ENCODE assay signal across 1 cellular context in genomic region chr1:8736927-8737326, GRCh38.
TF ChIP-seq lines count a peak whose summit lies in the region.

No MANE protein-coding gene starts in this region.

TF ChIP-seq in HepG2, 621 proteins besides CTCF, POLR2A, EP300 and RAD21 (continued from another document and continues in another):
- no peak for TF ChIP-seq MATR3 (CRISPR knock-in tag; IDR thresholded peaks at IDR 0.05)
- TF ChIP-seq ZNF644 (CRISPR knock-in tag; IDR thresholded peaks at IDR 0.05; ENCODE audit: low read depth), result 0 out of 2 replicates have a peak, but pooled peaks have one; percentile 51
- TF ChIP-seq GATAD2A (CRISPR knock-in tag; IDR thresholded peaks at IDR 0.05), result peak; percentile 80
- 0 out of 2 replicates have a peak, but pooled peaks have one; percentile 43 for TF ChIP-seq RCOR2 (CRISPR knock-in tag; IDR thresholded peaks at IDR 0.05)
- no peak for TF ChIP-seq ZNF121 (CRISPR knock-in tag; IDR thresholded peaks at IDR 0.05)
- no peak for TF ChIP-seq MNT (IDR thresholded peaks at IDR 0.05)
- TF ChIP-seq ZNF280B (CRISPR knock-in tag; IDR thresholded peaks at IDR 0.05; ENCODE audit: borderline replicate concordance), result no peak
- TF ChIP-seq ZNF703 (CRISPR knock-in tag; IDR thresholded peaks at IDR 0.05; ENCODE audit: borderline replicate concordance), result no peak
- TF ChIP-seq, protein P1, sequence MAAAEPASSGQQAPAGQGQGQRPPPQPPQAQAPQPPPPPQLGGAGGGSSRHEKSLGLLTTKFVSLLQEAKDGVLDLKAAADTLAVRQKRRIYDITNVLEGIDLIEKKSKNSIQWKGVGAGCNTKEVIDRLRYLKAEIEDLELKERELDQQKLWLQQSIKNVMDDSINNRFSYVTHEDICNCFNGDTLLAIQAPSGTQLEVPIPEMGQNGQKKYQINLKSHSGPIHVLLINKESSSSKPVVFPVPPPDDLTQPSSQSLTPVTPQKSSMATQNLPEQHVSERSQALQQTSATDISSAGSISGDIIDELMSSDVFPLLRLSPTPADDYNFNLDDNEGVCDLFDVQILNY (CRISPR knock-in tag; conservative IDR thresholded peaks at IDR 0.05), result no peak
- no peak for TF ChIP-seq ZNF367 (CRISPR knock-in tag; IDR thresholded peaks at IDR 0.05; ENCODE audit: borderline replicate concordance)
- TF ChIP-seq, protein P2, sequence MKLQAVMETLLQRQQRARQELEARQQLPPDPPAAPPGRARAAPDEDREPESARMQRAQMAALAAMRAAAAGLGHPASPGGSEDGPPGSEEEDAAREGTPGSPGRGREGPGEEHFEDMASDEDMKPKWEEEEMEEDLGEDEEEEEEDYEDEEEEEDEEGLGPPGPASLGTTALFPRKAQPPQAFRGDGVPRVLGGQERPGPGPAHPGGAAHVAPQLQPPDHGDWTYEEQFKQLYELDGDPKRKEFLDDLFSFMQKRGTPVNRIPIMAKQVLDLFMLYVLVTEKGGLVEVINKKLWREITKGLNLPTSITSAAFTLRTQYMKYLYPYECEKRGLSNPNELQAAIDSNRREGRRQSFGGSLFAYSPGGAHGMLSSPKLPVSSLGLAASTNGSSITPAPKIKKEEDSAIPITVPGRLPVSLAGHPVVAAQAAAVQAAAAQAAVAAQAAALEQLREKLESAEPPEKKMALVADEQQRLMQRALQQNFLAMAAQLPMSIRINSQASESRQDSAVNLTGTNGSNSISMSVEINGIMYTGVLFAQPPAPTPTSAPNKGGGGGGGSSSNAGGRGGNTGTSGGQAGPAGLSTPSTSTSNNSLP (IDR thresholded peaks at IDR 0.05; ENCODE audit: low read depth, low read length), result peak; percentile 60; the same call in 1 of the 2 replicates
- no peak for TF ChIP-seq XBP1 (CRISPR knock-in tag; IDR thresholded peaks at IDR 0.05)
- 0 out of 2 replicates have a peak, but pooled peaks have one; percentile 42 for TF ChIP-seq EHMT2 (IDR thresholded peaks at IDR 0.05; ENCODE audit: borderline replicate concordance, low read depth, low read length)
- TF ChIP-seq THAP9 (CRISPR knock-in tag; IDR thresholded peaks at IDR 0.05; ENCODE audit: borderline replicate concordance), result no peak
- peak; percentile 71 for TF ChIP-seq BCL6 (CRISPR knock-in tag; IDR thresholded peaks at IDR 0.05)
- TF ChIP-seq, protein P3, sequence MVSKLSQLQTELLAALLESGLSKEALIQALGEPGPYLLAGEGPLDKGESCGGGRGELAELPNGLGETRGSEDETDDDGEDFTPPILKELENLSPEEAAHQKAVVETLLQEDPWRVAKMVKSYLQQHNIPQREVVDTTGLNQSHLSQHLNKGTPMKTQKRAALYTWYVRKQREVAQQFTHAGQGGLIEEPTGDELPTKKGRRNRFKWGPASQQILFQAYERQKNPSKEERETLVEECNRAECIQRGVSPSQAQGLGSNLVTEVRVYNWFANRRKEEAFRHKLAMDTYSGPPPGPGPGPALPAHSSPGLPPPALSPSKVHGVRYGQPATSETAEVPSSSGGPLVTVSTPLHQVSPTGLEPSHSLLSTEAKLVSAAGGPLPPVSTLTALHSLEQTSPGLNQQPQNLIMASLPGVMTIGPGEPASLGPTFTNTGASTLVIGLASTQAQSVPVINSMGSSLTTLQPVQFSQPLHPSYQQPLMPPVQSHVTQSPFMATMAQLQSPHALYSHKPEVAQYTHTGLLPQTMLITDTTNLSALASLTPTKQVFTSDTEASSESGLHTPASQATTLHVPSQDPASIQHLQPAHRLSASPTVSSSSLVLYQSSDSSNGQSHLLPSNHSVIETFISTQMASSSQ (IDR thresholded peaks at IDR 0.05; ENCODE audit: low read depth), result no peak
- TF ChIP-seq, protein P3 (CRISPR knock-in tag; IDR thresholded peaks at IDR 0.05; ENCODE audit: borderline replicate concordance), result no peak
- TF ChIP-seq SNRNP70 (IDR thresholded peaks at IDR 0.05; ENCODE audit: low read depth, low read length), result no peak
- TF ChIP-seq ZBTB10 (CRISPR knock-in tag; IDR thresholded peaks at IDR 0.05; ENCODE audit: borderline replicate concordance), result no peak
- no peak for TF ChIP-seq NFRKB (IDR thresholded peaks at IDR 0.05)
- 0 out of 4 replicates have a peak, but pooled peaks of 1 of the 2 experiments have one; percentile 60 for TF ChIP-seq KLF16 (CRISPR knock-in tag; IDR thresholded peaks at IDR 0.05)
- TF ChIP-seq ZKSCAN8 (CRISPR knock-in tag; IDR thresholded peaks at IDR 0.05; ENCODE audit: borderline replicate concordance), result peak; percentile 47; the same call in 1 of the 2 replicates
- TF ChIP-seq, protein P4, sequence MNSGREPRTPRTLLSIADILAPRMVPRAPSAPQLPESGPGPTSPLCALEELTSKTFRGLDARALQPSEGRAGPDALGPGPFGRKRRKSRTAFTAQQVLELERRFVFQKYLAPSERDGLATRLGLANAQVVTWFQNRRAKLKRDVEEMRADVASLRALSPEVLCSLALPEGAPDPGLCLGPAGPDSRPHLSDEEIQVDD (CRISPR knock-in tag; IDR thresholded peaks at IDR 0.05; ENCODE audit: borderline replicate concordance), result no peak
- peak; percentile 22; the same call in 1 of the 2 replicates for TF ChIP-seq NCOR1 (IDR thresholded peaks at IDR 0.05; ENCODE audit: borderline replicate concordance, low read length)
- no peak for TF ChIP-seq CC2D1A (CRISPR knock-in tag; IDR thresholded peaks at IDR 0.05)
- 0 out of 2 replicates have a peak, but pooled peaks have one; percentile 22 for TF ChIP-seq FOXK1 (CRISPR knock-in tag; IDR thresholded peaks at IDR 0.05; ENCODE audit: borderline replicate concordance, low read depth)
- no peak for TF ChIP-seq HMGA1 (CRISPR knock-in tag; conservative IDR thresholded peaks at IDR 0.05)
- peak; percentile 40; the same call in 1 of the 2 replicates for TF ChIP-seq CREM (IDR thresholded peaks at IDR 0.05)
- TF ChIP-seq CREM (CRISPR knock-in tag; IDR thresholded peaks at IDR 0.05), result no peak
- TF ChIP-seq, protein P5, sequence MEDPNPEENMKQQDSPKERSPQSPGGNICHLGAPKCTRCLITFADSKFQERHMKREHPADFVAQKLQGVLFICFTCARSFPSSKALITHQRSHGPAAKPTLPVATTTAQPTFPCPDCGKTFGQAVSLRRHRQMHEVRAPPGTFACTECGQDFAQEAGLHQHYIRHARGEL (CRISPR knock-in tag; IDR thresholded peaks at IDR 0.05), result no peak
- no peak for TF ChIP-seq IKZF4 (CRISPR knock-in tag; IDR thresholded peaks at IDR 0.05; ENCODE audit: borderline replicate concordance, low read depth, not compliant biosample characterization)
- TF ChIP-seq, protein P6, sequence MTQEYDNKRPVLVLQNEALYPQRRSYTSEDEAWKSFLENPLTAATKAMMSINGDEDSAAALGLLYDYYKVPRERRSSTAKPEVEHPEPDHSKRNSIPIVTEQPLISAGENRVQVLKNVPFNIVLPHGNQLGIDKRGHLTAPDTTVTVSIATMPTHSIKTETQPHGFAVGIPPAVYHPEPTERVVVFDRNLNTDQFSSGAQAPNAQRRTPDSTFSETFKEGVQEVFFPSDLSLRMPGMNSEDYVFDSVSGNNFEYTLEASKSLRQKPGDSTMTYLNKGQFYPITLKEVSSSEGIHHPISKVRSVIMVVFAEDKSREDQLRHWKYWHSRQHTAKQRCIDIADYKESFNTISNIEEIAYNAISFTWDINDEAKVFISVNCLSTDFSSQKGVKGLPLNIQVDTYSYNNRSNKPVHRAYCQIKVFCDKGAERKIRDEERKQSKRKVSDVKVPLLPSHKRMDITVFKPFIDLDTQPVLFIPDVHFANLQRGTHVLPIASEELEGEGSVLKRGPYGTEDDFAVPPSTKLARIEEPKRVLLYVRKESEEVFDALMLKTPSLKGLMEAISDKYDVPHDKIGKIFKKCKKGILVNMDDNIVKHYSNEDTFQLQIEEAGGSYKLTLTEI (CRISPR knock-in tag; conservative IDR thresholded peaks at IDR 0.05), result no peak
- TF ChIP-seq ZNF674 (CRISPR knock-in tag; IDR thresholded peaks at IDR 0.05; ENCODE audit: low read depth), result no peak
- no peak for TF ChIP-seq REPIN1 (CRISPR knock-in tag; IDR thresholded peaks at IDR 0.05; ENCODE audit: borderline replicate concordance, low read depth)
- no peak for TF ChIP-seq TERF1 (CRISPR knock-in tag; IDR thresholded peaks at IDR 0.05)
- no peak for TF ChIP-seq ZBTB20 (CRISPR knock-in tag; IDR thresholded peaks at IDR 0.05; ENCODE audit: borderline replicate concordance, low read depth)
- 0 out of 2 replicates have a peak, but pooled peaks have one; percentile 40 for TF ChIP-seq ZNF557 (CRISPR knock-in tag; IDR thresholded peaks at IDR 0.05)
- TF ChIP-seq PCBP2 (optimal IDR thresholded peaks at IDR 0.05; ENCODE audit: low read depth, low read length, poor library complexity, severe bottlenecking), result no peak
- TF ChIP-seq ZNF501 (CRISPR knock-in tag; IDR thresholded peaks at IDR 0.05), result no peak
- TF ChIP-seq MAZ (IDR thresholded peaks at IDR 0.05; ENCODE audit: borderline replicate concordance, low read depth, low read length), result no peak
- TF ChIP-seq MAZ (CRISPR knock-in tag; IDR thresholded peaks at IDR 0.05; ENCODE audit: low read depth), result no peak
- no peak for TF ChIP-seq ZNF652 (CRISPR knock-in tag; IDR thresholded peaks at IDR 0.05; ENCODE audit: borderline replicate concordance, low read depth)
